ENCODE assay signal across 22 cellular contexts in the genomic region with DNA sequence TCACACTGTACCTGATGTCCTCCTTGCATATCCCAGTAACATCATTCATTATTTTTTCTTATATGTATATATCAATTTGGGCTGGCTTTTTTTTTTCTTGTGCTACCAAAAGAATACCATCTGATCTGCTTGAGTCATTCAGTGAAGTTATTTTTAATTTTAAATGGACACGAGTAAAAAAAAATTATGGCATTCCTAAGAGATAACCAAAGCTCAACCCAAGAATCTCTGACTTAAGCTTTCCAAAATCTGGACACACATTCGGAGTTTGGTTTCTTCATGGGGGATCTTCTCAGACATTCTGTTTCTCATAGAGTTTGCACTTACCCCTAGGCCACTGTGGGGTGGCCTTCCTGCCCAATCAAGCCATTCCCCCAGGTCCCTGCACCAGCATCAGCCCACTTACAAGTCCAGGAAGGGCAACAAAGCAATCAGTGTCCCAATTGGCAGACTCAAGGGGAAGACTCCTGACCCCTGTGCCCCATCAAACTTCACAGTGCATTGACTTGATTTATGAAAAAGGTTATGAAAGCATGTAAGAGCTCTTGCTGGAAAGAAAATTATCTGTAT.
"Had no signal": no experiment of that assay in that cellular context is flagged by ENCODE, and none has a peak within 500 bp of the region (broad histone marks: within the 10 kb centered on the region; RNA-seq: fewer than 3 reads in every experiment).

No MANE protein-coding gene starts in this region.

- DNase-seq: activated B cell treated with CpG ODN at 0.5 μM for 24 hours; activated CD4-positive, alpha-beta T cell treated with anti-CD3 and anti-CD28 coated beads for 36 hours; activated CD4-positive, alpha-beta T cell treated with anti-CD3 and anti-CD28 coated beads, Interleukin-2, amount 50 U/mL, for 4 hours; activated CD8-positive, alpha-beta memory T cell treated with anti-CD3 and anti-CD28 coated beads for 24 hours; activated CD8-positive, alpha-beta memory T cell treated with anti-CD3 and anti-CD28 coated beads, Interleukin-2, amount 50 U/mL, for 48 hours; activated naive CD4-positive, alpha-beta T cell treated with Interleukin-2 at 50 U/mL for 16 hours; activated naive CD8-positive, alpha-beta T cell treated with anti-CD3 and anti-CD28 coated beads for 36 hours; activated T-cell treated with anti-CD3 and anti-CD28 coated beads, Interleukin-2, amount 50 U/mL, for 4 hours; amygdala; effector memory CD4-positive, alpha-beta T cell; gastrocnemius medialis; head of caudate nucleus; left cardiac atrium; nephron progenitor cell; nucleus accumbens; sigmoid colon; stimulated activated CD4-positive, alpha-beta T cell treated with anti-CD3 and anti-CD28 coated beads, Interleukin-2, amount 100 ng/mL, for 48 hours; stimulated activated CD8-positive, alpha-beta memory T cell treated with anti-CD3 and anti-CD28 coated beads, Interleukin-4, amount 100 ng/mL, for 48 hours; stimulated activated naive B cell treated with anti-CD40 and anti-IgM and Interleukin-4, amounts not matched to agents 10 μg/mL and 1 μg/mL and 100 μg/mL, for 72 hours; T-helper 9 cell; upper lobe of left lung had no signal

- H3K27ac ChIP-seq: gastrocnemius medialis, thoracic aorta, upper lobe of left lung had no signal

- H3K27me3 ChIP-seq: gastrocnemius medialis, sigmoid colon, upper lobe of left lung had no signal

- H3K4me3 ChIP-seq: gastrocnemius medialis, sigmoid colon, thoracic aorta, upper lobe of left lung had no signal

- H3K9me3 ChIP-seq: gastrocnemius medialis, sigmoid colon, thoracic aorta, upper lobe of left lung had no signal

- H3K4me1 ChIP-seq: gastrocnemius medialis, sigmoid colon, upper lobe of left lung had no signal

- H3K36me3 ChIP-seq: gastrocnemius medialis, sigmoid colon, thoracic aorta, upper lobe of left lung had no signal

- ATAC-seq: activated CD4-positive, alpha-beta T cell treated with anti-CD3 and anti-CD28 coated beads for 36 hours; activated T-cell treated with anti-CD3 and anti-CD28 coated beads, Interleukin-2, amount 50 U/mL, for 4 hours; gastrocnemius medialis; stimulated activated naive B cell treated with anti-CD40 and anti-IgM and Interleukin-4, amounts not matched to agents 10 μg/mL and 1 μg/mL and 100 μg/mL, for 72 hours had no signal
